30 cellular contexts compared by ENCODE assay signal in genomic region chr6:81969814-81970213, GRCh38.
DNase-seq lines count a peak whose midpoint lies in the region; ATAC-seq, FAIRE-seq and TF ChIP-seq lines count a peak whose summit lies in the region.
"Had no signal": no experiment of that assay in that cellular context is flagged by ENCODE, and none has a peak within 500 bp of the region (broad histone marks: within the 10 kb centered on the region; RNA-seq: fewer than 3 reads in every experiment).

No MANE protein-coding gene starts in this region.

- H3K4me3 ChIP-seq in HUES64 (ENCODE audit: low read length) (peak overlapping the region; percentile 20), K562 (0 out of 2 replicates have a peak overlapping the region, but pooled peaks have one; percentile 16), spleen (no peak overlapping the region)
- H3K4me3 ChIP-seq: BLaER1 treated with 17β-estradiol and CSF1 and Interleukin-3, amounts not matched to agents 10 nM and 100 nM; cardiac muscle cell; colonic mucosa; right atrium auricular region; SJCRH30; upper lobe of right lung had no signal

- H3K4me1 ChIP-seq in HUES64 (ENCODE audit: insufficient read depth, low read length) (peaks cover 4% of the 10 kb centered on the region; the same call in 1 of the 2 replicates), K562 (replicated peaks in 1 of 2; ENCODE audit: control insufficient read depth in 2 of 2, insufficient read depth in 2 of 2, low read length in 2 of 2) (0 out of 5 replicates have a peak, but pooled peaks cover 0 to 5% of the 10 kb centered on the region in 2 experiments), spleen (no peaks in the 10 kb centered on the region)
- H3K4me1 ChIP-seq: BLaER1 treated with 17β-estradiol and CSF1 and Interleukin-3, amounts not matched to agents 10 nM and 100 nM; colonic mucosa; right atrium auricular region; SJCRH30; upper lobe of right lung had no signal

- TF ChIP-seq CTCF in K562 (IDR thresholded peaks at IDR 0.05 in 2 of 3, conservative IDR thresholded peaks at IDR 0.05 in 1 of 3; ENCODE audit: insufficient read depth in 2 of 3, low read depth in 1 of 3, low read length in 3 of 3) (no peak), spleen (IDR thresholded peaks at IDR 0.05 in 8 of 11, conservative IDR thresholded peaks at IDR 0.05 in 3 of 11) (no peak), HFFc6 (IDR thresholded peaks at IDR 0.05) (no peak)

- H3K36me3 Mint-ChIP-seq in HFFc6 (ENCODE audit: low read depth), result peaks cover 30% of the 10 kb centered on the region
- H3K36me3 Mint-ChIP-seq: activated naive CD8-positive, alpha-beta T cell treated with anti-CD3 and anti-CD28 coated beads, Interleukin-2, amount 10 ng/mL, durations not matched to agents 7 days and 5 days had no signal

- in situ Hi-C loops in K562 (cut with MboI), result no loop called here

- 84% methylated on average over 16 of the region's 16 CpGs for WGBS in HUES64
- 4% methylated on average over 9 of the region's 16 CpGs for WGBS in K562 (ENCODE audit: insufficient coverage, low coverage, missing lambda C conversion rate)
- WGBS in spleen, 5 donors, result 67 to 88% (median 86%) methylated on average over 14 to 16 of the region's 16 CpGs

- intact Hi-C loops in K562 (cut with micrococcal nuclease), result no loop called here
- intact Hi-C loops in spleen (cut with DNase I; ENCODE audit: low total_unique reads), result no loop called here

- TF ChIP-seq EP300 in K562 (IDR thresholded peaks at IDR 0.05; ENCODE audit: low read length), result no peak

- H3K27me3 ChIP-seq in HUES64 (ENCODE audit: insufficient read depth, low read length) (no peaks in the 10 kb centered on the region), K562 (ENCODE audit: control insufficient read depth in 2 of 2, insufficient read depth in 2 of 2, low read length in 2 of 2) (no peaks in the 10 kb centered on the region), spleen (replicated peaks in 1 of 7) (no peaks in the 10 kb centered on the region)
- H3K27me3 ChIP-seq: BLaER1 treated with 17β-estradiol and CSF1 and Interleukin-3, amounts not matched to agents 10 nM and 100 nM; cardiac muscle cell; colonic mucosa; right atrium auricular region; SJCRH30; upper lobe of right lung had no signal

- no peaks in the 10 kb centered on the region for H3K9me3 ChIP-seq in HUES64 (ENCODE audit: insufficient read depth, low read depth, low read length)
- no peaks in the 10 kb centered on the region for H3K9me3 ChIP-seq in K562 (replicated peaks; ENCODE audit: control insufficient read depth, insufficient read depth, low read depth, low read length)
- peaks cover 0 to 18% (median 3%) of the 10 kb centered on the region in 8 donors for H3K9me3 ChIP-seq in spleen
- H3K9me3 ChIP-seq: BLaER1 treated with 17β-estradiol and CSF1 and Interleukin-3, amounts not matched to agents 10 nM and 100 nM; colonic mucosa; SJCRH30; upper lobe of right lung had no signal

- H3K9ac ChIP-seq in HUES64 (ENCODE audit: low read depth, low read length) (0 out of 2 replicates have a peak overlapping the region, but pooled peaks have one; percentile 22), K562 (ENCODE audit: insufficient read depth in 1 of 2, low read depth in 2 of 2, low read length in 2 of 2) (peak overlapping the region in 1 of 2 experiments; percentile 68; a peak in 1 of 4 replicates)
- H3K9ac ChIP-seq: BLaER1 treated with 17β-estradiol and CSF1 and Interleukin-3, amounts not matched to agents 10 nM and 100 nM; KMS-11 had no signal

- FAIRE-seq in K562 (lab: Jason Lieb, UNC), result no peak
- FAIRE-seq: astrocyte, GM12892, small intestine had no signal

- peak overlapping the region; percentile 58 for H3K4me2 ChIP-seq in K562 (ENCODE audit: insufficient read depth, low read length)
- H3K4me2 ChIP-seq: BLaER1 treated with 17β-estradiol and CSF1 and Interleukin-3, amounts not matched to agents 10 nM and 100 nM; KMS-11 had no signal

- H3K27ac ChIP-seq in HUES64 (ENCODE audit: low read depth, low read length), result no peak overlapping the region
- no peak overlapping the region; the same call in 2 of the 3 replicates for H3K27ac ChIP-seq in K562 (ENCODE audit: extremely low read depth, low read depth, low read length)
- H3K27ac ChIP-seq in spleen, result peak overlapping the region in 1 of 8 donors; percentile 44
- H3K27ac ChIP-seq: BLaER1 treated with 17β-estradiol and CSF1 and Interleukin-3, amounts not matched to agents 10 nM and 100 nM; cardiac muscle cell; colonic mucosa; KMS-11; right atrium auricular region; SJCRH30; upper lobe of right lung had no signal

- H3K27me3 Mint-ChIP-seq in HFFc6 (ENCODE audit: insufficient read depth), result no peaks in the 10 kb centered on the region
- H3K27me3 Mint-ChIP-seq: activated CD4-positive, alpha-beta T cell treated with anti-CD3 and anti-CD28 coated beads, Interleukin-2, amount 10 ng/mL, durations not matched to agents 7 days and 5 days; activated naive CD8-positive, alpha-beta T cell treated with anti-CD3 and anti-CD28 coated beads, Interleukin-2, amount 10 ng/mL, durations not matched to agents 7 days and 5 days had no signal

- TF ChIP-seq POLR2A in K562 (conservative IDR thresholded peaks at IDR 0.05) (no peak), spleen (IDR thresholded peaks at IDR 0.05) (no peak)

- H3K79me2 ChIP-seq in K562 (ENCODE audit: control insufficient read depth, insufficient read depth, low read length), result no peaks in the 10 kb centered on the region

- H3K36me3 ChIP-seq in HUES64 (ENCODE audit: insufficient read depth, low read length), result no peaks in the 10 kb centered on the region
- H3K36me3 ChIP-seq in K562 (ENCODE audit: control insufficient read depth, insufficient read depth, low read length), result no peaks in the 10 kb centered on the region
- H3K36me3 ChIP-seq in spleen, result no peaks in the 10 kb centered on the region
- H3K36me3 ChIP-seq: BLaER1 treated with 17β-estradiol and CSF1 and Interleukin-3, amounts not matched to agents 10 nM and 100 nM; cardiac muscle cell; colonic mucosa; right atrium auricular region; SJCRH30; upper lobe of right lung had no signal

- POLR2A ChIA-PET in K562 (lab: Yijun Ruan, JAX), result interaction anchor here (0.6 kb wide), 1 partner anchor 11 kb away, joined by 3 read pairs; no protein-coding TSS in a partner anchor

- peak; percentile 51; the same call in 2 of the 3 replicates for ATAC-seq in K562
- no peak for ATAC-seq in GM18519 (IDR thresholded peaks at IDR 0.05; ENCODE audit: low FRiP score, unreplicated experiment)
- no peak for ATAC-seq in GM19455 (IDR thresholded peaks at IDR 0.05; ENCODE audit: unreplicated experiment)
- ATAC-seq: upper lobe of right lung had no signal

- peak overlapping the region; percentile 87; the same call in 1 of the 2 replicates for H2AFZ ChIP-seq in K562 (ENCODE audit: low read depth, low read length)

- CTCF ChIA-PET in K562 (lab: Yijun Ruan, JAX; ENCODE audit: low intra/inter-chr PET ratio), result no interaction called here

- H3K4me3 Mint-ChIP-seq in HFFc6, result no peak overlapping the region
- H3K4me3 Mint-ChIP-seq: activated CD4-positive, alpha-beta T cell treated with anti-CD3 and anti-CD28 coated beads, Interleukin-2, amount 10 ng/mL, durations not matched to agents 7 days and 5 days; activated naive CD8-positive, alpha-beta T cell treated with anti-CD3 and anti-CD28 coated beads, Interleukin-2, amount 10 ng/mL, durations not matched to agents 7 days and 5 days had no signal

- TF ChIP-seq RAD21 in K562 (CRISPR knock-in tag; conservative IDR thresholded peaks at IDR 0.05 in 1 of 2, IDR thresholded peaks at IDR 0.05 in 1 of 2), result no peak

- DNase-seq in K562 (ENCODE audit: extremely low read depth in 1 of 4, low spot score in 3 of 4), result peak in 2 of 4 experiments; percentile 9 to 16
- DNase-seq in iPS-NIHi11 (ENCODE audit: low spot score), result peak; percentile 37
- DNase-seq in spleen, result peak; percentile 59
- no peak for DNase-seq in HFFc6
- DNase-seq in NCI-H748 (lab: John Stamatoyannopoulos, UW; ENCODE audit: unreplicated experiment), result no peak
- DNase-seq: activated CD4-positive, alpha-beta T cell treated with anti-CD3 and anti-CD28 coated beads, Interleukin-2, amount 10 ng/mL, durations not matched to agents 7 days and 5 days; activated gamma-delta T cell; activated naive CD8-positive, alpha-beta T cell treated with anti-CD3 and anti-CD28 coated beads, Interleukin-2, amount 10 ng/mL, durations not matched to agents 7 days and 5 days; activated T-cell treated with anti-CD3 and anti-CD28 coated beads, Interleukin-2, amount 50 U/mL, for 1 hour; colonic mucosa; effector memory CD4-positive, alpha-beta T cell; mammary epithelial cell; MM.1S; NCI-H1105 treated with DMSO at 0.1 percent for 48 hours; NCI-H2081; NCI-H345; NCI-H748 treated with DMSO at 0.1 percent for 48 hours; SJCRH30; small intestine; stimulated activated naive CD4-positive, alpha-beta T cell; upper lobe of right lung had no signal

- H3K9me3 Mint-ChIP-seq in HFFc6, result peaks cover 18% of the 10 kb centered on the region
- H3K9me3 Mint-ChIP-seq: activated CD4-positive, alpha-beta T cell treated with anti-CD3 and anti-CD28 coated beads, Interleukin-2, amount 10 ng/mL, durations not matched to agents 7 days and 5 days had no signal

- H3K9me1 ChIP-seq in K562 (ENCODE audit: control insufficient read depth, insufficient read depth, low read length), result no peaks in the 10 kb centered on the region

- no peak overlapping the region for H3K27ac Mint-ChIP-seq in HFFc6
- H3K27ac Mint-ChIP-seq: activated CD4-positive, alpha-beta T cell treated with anti-CD3 and anti-CD28 coated beads, Interleukin-2, amount 10 ng/mL, durations not matched to agents 7 days and 5 days; activated naive CD8-positive, alpha-beta T cell treated with anti-CD3 and anti-CD28 coated beads, Interleukin-2, amount 10 ng/mL, durations not matched to agents 7 days and 5 days had no signal

- no TSS peak for BruUV-seq in K562 (replicated peaks; lab: Mats Ljungman, UMichigan)

- no peaks in the 10 kb centered on the region; the same call in 1 of the 2 replicates for H3K4me1 Mint-ChIP-seq in HFFc6 (ENCODE audit: low read depth)
- H3K4me1 Mint-ChIP-seq: activated CD4-positive, alpha-beta T cell treated with anti-CD3 and anti-CD28 coated beads, Interleukin-2, amount 10 ng/mL, durations not matched to agents 7 days and 5 days; activated naive CD8-positive, alpha-beta T cell treated with anti-CD3 and anti-CD28 coated beads, Interleukin-2, amount 10 ng/mL, durations not matched to agents 7 days and 5 days had no signal

- H4K20me1 ChIP-seq in K562 (replicated peaks; ENCODE audit: control insufficient read depth, insufficient read depth, low read length), result no peaks in the 10 kb centered on the region
- H4K20me1 ChIP-seq: BLaER1 treated with 17β-estradiol and CSF1 and Interleukin-3, amounts not matched to agents 10 nM and 100 nM had no signal

TF ChIP-seq in K562, 482 proteins besides CTCF, POLR2A, EP300 and RAD21 (continues in another document):
- TF ChIP-seq NR0B1 (IDR thresholded peaks at IDR 0.05; ENCODE audit: partially characterized antibody), result no peak

Comparison
In these comparisons a context has a peak if more than half of its experiments do, and no peak if none do; other contexts are left out.
1. H3K4me3 ChIP-seq: peak in HUES64 (single experiment) and K562 (single experiment); none in spleen (0 of 8).
2. DNase-seq: peak in iPS-NIHi11 (single experiment) and spleen (single experiment); none in HFFc6 (single experiment) and NCI-H748 (single experiment).